1 cellular context compared by ENCODE assay signal in genomic region chr12:50353869-50354593, GRCh38.
TF ChIP-seq lines count a peak whose summit lies in the region.

No MANE protein-coding gene starts in this region.

TF ChIP-seq in endothelial cell of umbilical vein, 7 proteins besides CTCF, POLR2A, EP300 and RAD21:
- no peak for TF ChIP-seq EZH2 (IDR thresholded peaks at IDR 0.05; ENCODE audit: borderline replicate concordance, low read depth, low read length, severe bottlenecking)
- no peak for TF ChIP-seq MAX (IDR thresholded peaks at IDR 0.05; ENCODE audit: insufficient read depth, insufficient read length)
- no peak for TF ChIP-seq JUN (IDR thresholded peaks at IDR 0.05; ENCODE audit: borderline replicate concordance, insufficient read depth, insufficient read length, low read depth)
